Comparison of ENCODE assay signal across 8 cellular contexts in the genomic region with DNA sequence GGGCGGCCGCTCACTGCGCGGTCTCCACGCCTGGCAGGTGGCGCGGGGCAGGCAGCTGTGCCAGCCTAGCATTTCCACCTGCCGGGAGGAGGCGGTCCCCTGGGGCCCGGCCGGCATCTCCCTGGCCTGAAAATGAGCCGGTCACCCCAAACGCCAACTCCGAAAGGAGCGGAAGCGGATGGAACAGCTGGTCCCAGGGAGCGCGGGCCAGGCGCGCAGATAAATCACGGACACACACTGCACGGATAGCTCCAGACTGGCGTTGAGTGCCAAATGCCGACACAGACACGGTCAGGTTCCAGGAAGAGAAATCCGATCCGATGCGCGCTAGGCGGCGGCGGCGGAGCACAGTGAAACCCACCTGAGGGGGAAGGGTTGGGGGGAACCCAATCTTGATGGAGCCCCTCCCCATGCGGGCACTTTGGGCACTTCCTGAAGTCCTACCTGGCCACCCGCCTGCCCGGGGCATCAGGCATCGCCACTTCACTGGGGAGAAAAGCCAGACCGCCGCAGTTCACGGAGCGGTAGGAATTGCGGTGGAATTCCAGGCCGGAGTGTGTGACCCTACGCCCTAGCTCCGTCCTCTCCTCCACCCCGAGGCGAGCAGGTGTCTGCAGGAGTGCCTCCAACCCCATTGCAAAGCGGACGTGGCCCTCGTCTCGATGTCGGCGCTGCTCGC. TPM values are rescaled to one million over a fixed set of nuclear protein-coding genes. Genes with fewer than 3 reads are reported as not detected.
DNase-seq lines count a peak whose midpoint lies in the region; ATAC-seq and TF ChIP-seq lines count a peak whose summit lies in the region.

No MANE protein-coding gene starts in this region.

- H3K27ac Mint-ChIP-seq in activated T-cell treated with anti-CD3 and anti-CD28 coated beads, Interleukin-2, amount 50 U/mL, for 72 hours: no peak overlapping the region

- peaks cover 60 to 68% of the 10 kb centered on the region in 2 experiments for H3K27me3 ChIP-seq in mesenchymal stem cell (ENCODE audit: control insufficient read depth in 1 of 2, insufficient read depth in 1 of 2, low read length in 2 of 2)
- H3K27me3 ChIP-seq in vagina: no peaks in the 10 kb centered on the region

- H2BK120ac ChIP-seq in mesenchymal stem cell (ENCODE audit: low read depth, low read length): no peak overlapping the region

- no peak overlapping the region for H2AFZ ChIP-seq in mesenchymal stem cell (ENCODE audit: low read depth, low read length)

- H3K4me2 ChIP-seq in mesenchymal stem cell (ENCODE audit: low read length, poor library complexity, severe bottlenecking): peak overlapping the region; percentile 76

- peaks cover 22% of the 10 kb centered on the region for H3K4me1 ChIP-seq in mesenchymal stem cell (ENCODE audit: control insufficient read depth, insufficient read depth, low read depth, low read length)
- H3K4me1 ChIP-seq in vagina: peaks cover 18% of the 10 kb centered on the region

- H3K18ac ChIP-seq in mesenchymal stem cell (ENCODE audit: low read depth in 1 of 2, low read length in 2 of 2): no peak overlapping the region

- no peak overlapping the region for H3K9ac ChIP-seq in mesenchymal stem cell (ENCODE audit: low read length)

- H3K27ac ChIP-seq in coronary artery: no peak overlapping the region
- H3K27ac ChIP-seq in mesenchymal stem cell (ENCODE audit: low read length, poor library complexity, severe bottlenecking): no peak overlapping the region
- no peak overlapping the region for H3K27ac ChIP-seq in vagina

- no peaks in the 10 kb centered on the region for H3K9me3 Mint-ChIP-seq in activated T-cell treated with anti-CD3 and anti-CD28 coated beads, Interleukin-2, amount 50 U/mL, for 72 hours

- TF ChIP-seq POLR2A in vagina (IDR thresholded peaks at IDR 0.05): no peak

- H3K23ac ChIP-seq in mesenchymal stem cell (ENCODE audit: low read length in 2 of 2): peak overlapping the region in 1 of 2 experiments; percentile 30

- H3K4me1 Mint-ChIP-seq in activated T-cell treated with anti-CD3 and anti-CD28 coated beads, Interleukin-2, amount 50 U/mL, for 72 hours (ENCODE audit: low read depth): no peaks in the 10 kb centered on the region

- H3K79me1 ChIP-seq in mesenchymal stem cell (replicated peaks; ENCODE audit: low read length, poor library complexity, severe bottlenecking): no peaks in the 10 kb centered on the region

- peak in 1 of 2 donors; percentile 32 for ATAC-seq in activated T-cell treated with anti-CD3 and anti-CD28 coated beads, Interleukin-2, amount 50 U/mL, for 72 hours (replicated peaks in 1 of 2)

- TF ChIP-seq CTCF in coronary artery (IDR thresholded peaks at IDR 0.05) (no peak), vagina (IDR thresholded peaks at IDR 0.05) (no peak)

- H2AK5ac ChIP-seq in mesenchymal stem cell (ENCODE audit: low read length, severe bottlenecking): no peak overlapping the region

- no peak overlapping the region for H3K14ac ChIP-seq in mesenchymal stem cell (ENCODE audit: low read length in 2 of 2)

- peaks cover 58% of the 10 kb centered on the region for H3K27me3 Mint-ChIP-seq in activated T-cell treated with anti-CD3 and anti-CD28 coated beads, Interleukin-2, amount 50 U/mL, for 72 hours (ENCODE audit: low read depth)

- no peak overlapping the region for H4K91ac ChIP-seq in mesenchymal stem cell (ENCODE audit: low read length)

- DNase-seq in activated T-cell treated with anti-CD3 and anti-CD28 coated beads, Interleukin-2, amount 50 U/mL, for 72 hours: no peak
- DNase-seq in activated T-cell treated with anti-CD3 and anti-CD28 coated beads for 4 hours: no peak
- no peak for DNase-seq in coronary artery (ENCODE audit: low spot score)
- DNase-seq in mesenchymal stem cell: peak; percentile 27
- no peak for DNase-seq in vagina (ENCODE audit: extremely low spot score in 2 of 2)
- no peak for DNase-seq in head of caudate nucleus
- no peak for DNase-seq in middle frontal gyrus (ENCODE audit: extremely low spot score, low spot score)
- DNase-seq in activated CD8-positive, alpha-beta memory T cell treated with anti-CD3 and anti-CD28 coated beads, Interleukin-2, amount 50 U/mL, for 4 hours: no peak

- 4% methylated on average over 54 of the region's 54 CpGs for WGBS in mesenchymal stem cell

- H3K4me3 ChIP-seq in coronary artery (peak overlapping the region; percentile 66), mesenchymal stem cell (ENCODE audit: insufficient read depth in 1 of 2, low read depth in 1 of 2, low read length in 2 of 2) (peak overlapping the region; percentile 35 to 68), vagina (peak overlapping the region; percentile 27 to 38)

- H2BK5ac ChIP-seq in mesenchymal stem cell (ENCODE audit: low read depth, low read length, poor library complexity, severe bottlenecking): no peak overlapping the region

- H3K9me3 ChIP-seq in mesenchymal stem cell (ENCODE audit: control insufficient read depth, low read length): no peaks in the 10 kb centered on the region
- no peaks in the 10 kb centered on the region for H3K9me3 ChIP-seq in vagina

- peak overlapping the region; percentile 29 to 62 for H3K4me3 Mint-ChIP-seq in activated T-cell treated with anti-CD3 and anti-CD28 coated beads, Interleukin-2, amount 50 U/mL, for 72 hours

- intact Hi-C loops in vagina (cut with DNase I) (no loop called here), head of caudate nucleus (cut with DNase I) (no loop called here)

- H3K36me3 Mint-ChIP-seq in activated T-cell treated with anti-CD3 and anti-CD28 coated beads, Interleukin-2, amount 50 U/mL, for 72 hours (ENCODE audit: insufficient read depth in 2 of 2): no peaks in the 10 kb centered on the region

- no peak overlapping the region for H4K8ac ChIP-seq in mesenchymal stem cell (ENCODE audit: low read length)

- no peaks in the 10 kb centered on the region for H3K36me3 ChIP-seq in mesenchymal stem cell (ENCODE audit: control insufficient read depth in 1 of 2, insufficient read depth in 2 of 2, low read depth in 1 of 2, low read length in 2 of 2)
- no peaks in the 10 kb centered on the region for H3K36me3 ChIP-seq in vagina

- H3K4ac ChIP-seq in mesenchymal stem cell (ENCODE audit: low read depth in 1 of 2, low read length in 2 of 2): no peak overlapping the region

- no peak overlapping the region for H2BK15ac ChIP-seq in mesenchymal stem cell (ENCODE audit: low read depth, poor library complexity, severe bottlenecking)

- no peak overlapping the region for H2BK12ac ChIP-seq in mesenchymal stem cell (ENCODE audit: low read length in 2 of 2)

RNA-seq across cellular contexts. Expression of a gene that starts 0.6 kb away (rescaled TPM):
- under 1 TPM in 1 of 2 donors, not detected in 1; 0.12 TPM for total RNA-seq in activated T-cell treated with anti-CD3 and anti-CD28 coated beads, Interleukin-2, amount 50 U/mL, for 72 hours
- 0.04 TPM for polyA plus RNA-seq in mesenchymal stem cell (2013, experiment 1 of 2)
- 0.01 TPM for polyA plus RNA-seq in mesenchymal stem cell (2013, experiment 2 of 2)
- not detected for total RNA-seq in vagina
